In the genomic region with DNA sequence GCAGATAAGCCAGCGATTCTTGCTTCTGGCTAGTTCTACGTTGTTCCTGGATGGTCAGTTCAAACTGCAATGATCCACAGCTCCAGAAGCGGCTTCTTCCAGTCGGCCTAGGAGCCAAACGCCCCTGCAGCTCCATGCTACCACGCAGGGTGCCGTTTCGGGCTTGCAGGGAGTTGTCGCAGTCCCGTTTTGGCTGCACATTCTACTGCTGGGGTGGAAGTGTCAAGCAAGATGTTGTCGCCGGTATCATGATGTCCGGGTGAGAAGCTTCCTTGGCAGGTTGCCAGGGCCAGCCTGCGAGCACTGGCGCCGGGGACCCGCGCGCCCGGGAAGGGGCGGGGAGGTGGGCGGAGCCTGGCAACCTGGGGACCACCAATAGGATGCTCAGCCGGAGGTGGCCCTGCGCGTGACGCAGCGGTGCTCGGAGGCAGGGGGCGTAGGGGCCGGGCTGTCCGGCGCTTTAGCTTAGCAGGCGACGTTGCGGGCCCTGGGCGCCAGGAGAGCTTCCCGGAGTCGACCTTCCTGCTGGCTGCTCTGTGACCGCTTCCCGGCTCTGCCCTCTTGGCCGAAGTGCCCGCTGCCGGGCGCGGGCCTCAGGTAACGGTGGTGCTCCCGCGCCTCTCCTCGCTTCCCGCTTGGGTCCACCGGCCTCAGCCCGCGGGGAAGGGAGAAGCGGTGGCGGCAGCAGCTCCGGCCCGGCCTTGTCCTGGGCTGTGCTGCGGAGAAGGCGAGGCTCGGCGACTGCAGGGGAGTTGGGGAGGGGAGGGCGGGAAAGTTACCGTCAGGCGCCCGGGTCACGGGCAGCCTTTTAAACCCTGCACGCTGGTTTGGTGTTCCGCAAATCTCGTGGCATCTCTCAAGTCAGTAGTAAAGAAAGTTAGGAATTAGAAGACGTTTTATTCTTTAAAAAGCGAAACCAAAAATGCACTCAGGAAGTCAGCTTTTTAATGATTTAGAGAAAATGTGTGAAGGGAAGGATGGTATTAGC, we compare ENCODE assay signal across 1 cellular context.
TF ChIP-seq lines count a peak whose summit lies in the region.

Gene SOAT1, plus strand, starts transcription at position 458 of the 988 bp plus-strand sequence. CDS start 8,888 bp downstream, outside the sequence.

TF ChIP-seq in WTC11, 78 proteins besides CTCF, POLR2A, EP300 and RAD21 (continued from another document):
- no peak for TF ChIP-seq ERG (CRISPR knock-in tag; IDR thresholded peaks at IDR 0.05)
